ENCODE assay signal across 24 cellular contexts in genomic region chr15:49466119-49466518, GRCh38. TPM values are rescaled to one million over a fixed set of nuclear protein-coding genes. Genes with fewer than 3 reads are reported as not detected.
DNase-seq lines count a peak whose midpoint lies in the region; ATAC-seq and TF ChIP-seq lines count a peak whose summit lies in the region.
"Had no signal": no experiment of that assay in that cellular context is flagged by ENCODE, and none has a peak within 500 bp of the region (broad histone marks: within the 10 kb centered on the region; RNA-seq: fewer than 3 reads in every experiment).

No MANE protein-coding gene starts in this region.

- TF ChIP-seq CTCF in MM.1S (IDR thresholded peaks at IDR 0.05; ENCODE audit: low read length) (no peak), esophagus muscularis mucosa (IDR thresholded peaks at IDR 0.05) (no peak), upper lobe of right lung (IDR thresholded peaks at IDR 0.05) (no peak)

- no peaks in the 10 kb centered on the region for H3K79me2 ChIP-seq in MM.1S (ENCODE audit: low read length)

- peak overlapping the region; percentile 52; the same call in 1 of the 2 replicates for H3K4me2 ChIP-seq in MM.1S (ENCODE audit: low read depth, low read length)

- intact Hi-C loops in esophagus muscularis mucosa (cut with DNase I) (no loop called here), upper lobe of right lung (cut with DNase I) (no loop called here)

- H3K27me3 ChIP-seq in MM.1S (replicated peaks; ENCODE audit: insufficient read depth, low read length) (no peaks in the 10 kb centered on the region), esophagus muscularis mucosa (no peaks in the 10 kb centered on the region), muscle layer of duodenum (ENCODE audit: low read depth, low read length) (no peaks in the 10 kb centered on the region), upper lobe of right lung (no peaks in the 10 kb centered on the region)
- H3K27me3 ChIP-seq: Peyer's patch, stomach had no signal

- H3K4me3 ChIP-seq in MM.1S (ENCODE audit: low read length), result no peak overlapping the region
- peak overlapping the region in 2 of 4 donors; percentile 30 to 33 for H3K4me3 ChIP-seq in esophagus muscularis mucosa
- no peak overlapping the region for H3K4me3 ChIP-seq in muscle layer of duodenum (ENCODE audit: low read depth in 1 of 2, low read length in 2 of 2)
- H3K4me3 ChIP-seq in upper lobe of right lung, result peak overlapping the region; percentile 39

- 94% methylated on average over 1 of the region's 1 CpG for WGBS in esophagus muscularis mucosa

- ATAC-seq in upper lobe of right lung (peak; percentile 65), GM18907 (IDR thresholded peaks at IDR 0.05; ENCODE audit: unreplicated experiment) (no peak), GM19023 (IDR thresholded peaks at IDR 0.05; ENCODE audit: unreplicated experiment) (no peak)
- ATAC-seq: activated CD4-positive, alpha-beta T cell treated with anti-CD3 and anti-CD28 coated beads for 36 hours; esophagus mucosa; HCT116 had no signal

- DNase-seq in MM.1S (no peak), esophagus muscularis mucosa (ENCODE audit: extremely low spot score) (no peak), upper lobe of right lung (no peak), islet precursor cell (no peak)
- DNase-seq: activated CD4-positive, alpha-beta T cell treated with anti-CD3 and anti-CD28 coated beads for 36 hours; activated CD8-positive, alpha-beta memory T cell treated with anti-CD3 and anti-CD28 coated beads for 24 hours; activated T-cell treated with anti-CD3 and anti-CD28 coated beads, Interleukin-2, amount 50 U/mL, for 1 hour; CD4-positive, CD25-positive, alpha-beta regulatory T cell; effector CD8-positive, alpha-beta T cell; Kasumi-1; mammary epithelial cell; NCI-H1092; NCI-H2081 treated with DMSO at 0.1 percent for 48 hours; NCI-H446; NK-92 treated with Interleukin-12 subunit alpha and Interleukin-12 subunit beta, amount 100 ng/mL, for 24 hours; Peyer's patch; stomach; T-helper 2 cell had no signal

- H3K9ac ChIP-seq in MM.1S (ENCODE audit: low read length), result no peak overlapping the region

- H3K9me2 ChIP-seq in MM.1S (replicated peaks; ENCODE audit: insufficient read depth, low read length), result no peaks in the 10 kb centered on the region

- no peaks in the 10 kb centered on the region for H4K20me1 ChIP-seq in MM.1S (ENCODE audit: insufficient read depth, low read length)

- peak overlapping the region; percentile 17; the same call in 1 of the 2 replicates for H2AFZ ChIP-seq in MM.1S (ENCODE audit: low read length)

- H3K4me1 ChIP-seq in MM.1S (ENCODE audit: low read length) (peaks cover 18% of the 10 kb centered on the region), esophagus muscularis mucosa (peaks cover 15 to 61% (median 59%) of the 10 kb centered on the region in 4 donors), muscle layer of duodenum (ENCODE audit: control insufficient read depth in 1 of 2, insufficient read depth in 2 of 2, low read length in 2 of 2) (peaks cover 0 to 9% of the 10 kb centered on the region in 2 donors), upper lobe of right lung (peaks cover 6% of the 10 kb centered on the region)
- H3K4me1 ChIP-seq: Peyer's patch had no signal

- H3K9me3 ChIP-seq in MM.1S (replicated peaks; ENCODE audit: insufficient read depth, low read length) (no peaks in the 10 kb centered on the region), esophagus muscularis mucosa (no peaks in the 10 kb centered on the region), muscle layer of duodenum (ENCODE audit: control insufficient read depth in 1 of 2, low read length in 2 of 2) (no peaks in the 10 kb centered on the region), upper lobe of right lung (no peaks in the 10 kb centered on the region)
- H3K9me3 ChIP-seq: Peyer's patch, stomach had no signal

- 0 out of 2 replicates have a peak, but pooled peaks cover 3% of the 10 kb centered on the region for H3F3A ChIP-seq in MM.1S (ENCODE audit: insufficient read depth, low read length)

- no peaks in the 10 kb centered on the region for H3K36me3 ChIP-seq in MM.1S (replicated peaks; ENCODE audit: insufficient read depth, low read length)
- no peaks in the 10 kb centered on the region for H3K36me3 ChIP-seq in esophagus muscularis mucosa
- H3K36me3 ChIP-seq in muscle layer of duodenum (ENCODE audit: control insufficient read depth in 1 of 2, insufficient read depth in 2 of 2, low read length in 2 of 2), result no peaks in the 10 kb centered on the region
- no peaks in the 10 kb centered on the region for H3K36me3 ChIP-seq in upper lobe of right lung
- H3K36me3 ChIP-seq: Peyer's patch, stomach had no signal

- TF ChIP-seq POLR2A in esophagus muscularis mucosa (IDR thresholded peaks at IDR 0.05; ENCODE audit: low read depth), result no peak

- H3K27ac ChIP-seq in MM.1S (ENCODE audit: low read length) (no peak overlapping the region), esophagus muscularis mucosa (replicated peaks in 1 of 4) (peak overlapping the region in 3 of 4 donors; percentile 43 to 59 (median 52)), muscle layer of duodenum (ENCODE audit: low read length) (peak overlapping the region; percentile 3), upper lobe of right lung (peak overlapping the region; percentile 70)

- no peak for TF ChIP-seq EP300 in esophagus muscularis mucosa (IDR thresholded peaks at IDR 0.05)

RNA-seq across cellular contexts. Expression of gene FGF7, which starts 43.1 kb away (rescaled TPM):
- 100 to 1,000 TPM in 1 of 4 donors, 10 to 100 TPM in 3; 53.5 to 106 (median 64.0) TPM for total RNA-seq in esophagus muscularis mucosa
- total RNA-seq in upper lobe of right lung, result 21.9 TPM
- total RNA-seq: activated CD4-positive, alpha-beta T cell treated with anti-CD3 and anti-CD28 coated beads for 36 hours; CD4-positive, CD25-positive, alpha-beta regulatory T cell; progenitor cell of endocrine pancreas had no signal
